In genomic region chr11:12288212-12288933, GRCh38 we compare ENCODE assay signal across 8 cellular contexts.
DNase-seq lines count a peak whose midpoint lies in the region; ATAC-seq, FAIRE-seq and TF ChIP-seq lines count a peak whose summit lies in the region.
"Had no signal": no experiment of that assay in that cellular context is flagged by ENCODE, and none has a peak within 500 bp of the region (broad histone marks: within the 10 kb centered on the region; RNA-seq: fewer than 3 reads in every experiment).

No MANE protein-coding gene starts in this region.

- in situ Hi-C loops in GM12878 (cut with MboI), result loop anchor here (25.0 kb wide), 1 partner anchor 501 kb away; no protein-coding TSS in a partner anchor

- CTCF ChIA-PET in GM10248 (lab: Yijun Ruan, JAX), result interaction anchor here (0.7 to 20.1 kb wide), 26 partner anchors 6 to 1354 kb away, joined by 3 to 578 read pairs (median 4); no protein-coding TSS in a partner anchor
- CTCF ChIA-PET in GM12878 (lab: Yijun Ruan, JAX), result interaction anchor here (0.6 to 16.7 kb wide), 21 partner anchors 9 to 1054 kb away, joined by 3 to 214 read pairs (median 4); no protein-coding TSS in a partner anchor

- TF ChIP-seq CTCF in GM10248 (IDR thresholded peaks at IDR 0.05; ENCODE audit: control extremely low read depth, extremely low read depth, low read depth, missing control alignments), result peak; percentile 88
- peak; percentile 68 to 93 (median 88) for TF ChIP-seq CTCF in GM12878 (IDR thresholded peaks at IDR 0.05 in 2 of 3, conservative IDR thresholded peaks at IDR 0.05 in 1 of 3; ENCODE audit: control insufficient read depth in 2 of 3, extremely low read depth in 1 of 3, insufficient read depth in 1 of 3, low read depth in 3 of 3, low read length in 3 of 3)
- TF ChIP-seq CTCF in hepatocyte (IDR thresholded peaks at IDR 0.05; ENCODE audit: poor library complexity), result peak; percentile 88
- TF ChIP-seq CTCF in sigmoid colon (IDR thresholded peaks at IDR 0.05), result peak; percentile 77 to 91 (median 84)

- intact Hi-C loops in GM12878 (cut with micrococcal nuclease; ENCODE audit: unreplicated experiment), result no loop called here
- intact Hi-C loops in sigmoid colon (cut with DNase I), result loop anchor here (1.0 to 5.0 kb wide), 4 partner anchors 89 to 606 kb away; partner anchors contain the start of genes PARVA and TEAD1

- H3K4me2 ChIP-seq in GM12878 (ENCODE audit: control insufficient read depth, insufficient read depth) (no peak overlapping the region), hepatocyte (no peak overlapping the region)

- H3K4me1 ChIP-seq in GM12878 (ENCODE audit: control insufficient read depth, insufficient read depth, low read length) (no peaks in the 10 kb centered on the region), hepatocyte (ENCODE audit: insufficient read depth) (peaks cover 20% of the 10 kb centered on the region), sigmoid colon (peaks cover 0 to 45% (median 39%) of the 10 kb centered on the region in 4 donors)

- no peak for TF ChIP-seq POLR2A in GM12878 (IDR thresholded peaks at IDR 0.05; ENCODE audit: low read depth, low read length)
- TF ChIP-seq POLR2A in sigmoid colon (IDR thresholded peaks at IDR 0.05), result no peak

- RAD21 ChIA-PET in GM12878 (lab: Charles Lee; ENCODE audit: unreplicated experiment), result interaction anchor here (1.1 kb wide), 2 partner anchors 43 to 600 kb away, joined by 4 read pairs; no protein-coding TSS in a partner anchor

- H3K9ac ChIP-seq in GM12878 (ENCODE audit: control insufficient read depth, insufficient read depth, low read length), result no peak overlapping the region

- H3K4me3 ChIP-seq in GM12878 (no peak overlapping the region), hepatocyte (no peak overlapping the region), sigmoid colon (no peak overlapping the region)

- peak; percentile 65 for TF ChIP-seq RAD21 in GM12878 (IDR thresholded peaks at IDR 0.05; ENCODE audit: insufficient read depth, low read depth, low read length)

- ATAC-seq in SK-N-SH treated with all-trans-retinoic acid at 6 μM for 48 hours (peak; percentile 62), GM12878 (peak; percentile 79), HG03095 (IDR thresholded peaks at IDR 0.05; ENCODE audit: unreplicated experiment) (no peak)

- H3K79me2 ChIP-seq in GM12878 (ENCODE audit: control insufficient read depth, insufficient read depth, low read length), result no peaks in the 10 kb centered on the region
- H3K79me2 ChIP-seq in hepatocyte, result no peaks in the 10 kb centered on the region

- H3K27me3 ChIP-seq in GM12878 (replicated peaks in 1 of 2; ENCODE audit: control insufficient read depth in 2 of 2, insufficient read depth in 2 of 2, low read length in 1 of 2) (no peaks in the 10 kb centered on the region), hepatocyte (no peaks in the 10 kb centered on the region), sigmoid colon (no peaks in the 10 kb centered on the region)

- POLR2A ChIA-PET in GM10248 (lab: Yijun Ruan, JAX) (no interaction called here), GM12878 (lab: Charles Lee) (no interaction called here)

- WGBS in GM12878 (ENCODE audit: insufficient coverage, insufficient replicate concordance, low lambda C conversion rate, missing lambda C conversion rate), result 23% methylated on average over 12 of the region's 12 CpGs
- 48% methylated on average over 12 of the region's 12 CpGs for WGBS in hepatocyte (ENCODE audit: low lambda C conversion rate, missing lambda C conversion rate)
- WGBS in sigmoid colon, 2 donors, result 32 to 48% methylated on average over 12 of the region's 12 CpGs

- H4K20me1 ChIP-seq in GM12878 (ENCODE audit: control insufficient read depth, insufficient read depth) (no peaks in the 10 kb centered on the region), hepatocyte (ENCODE audit: insufficient read depth, poor library complexity, severe bottlenecking) (no peaks in the 10 kb centered on the region)

- DNase-seq in GM10248 (ENCODE audit: extremely low spot score), result peak; percentile 77
- peak; percentile 91 for DNase-seq in NCI-H1092 treated with DMSO at 0.1 percent for 48 hours (lab: John Stamatoyannopoulos, UW)
- no peak for DNase-seq in GM12878 (ENCODE audit: low read depth, low spot score)
- peak; percentile 91 for DNase-seq in hepatocyte (ENCODE audit: low spot score)
- peak; percentile 94 for DNase-seq in sigmoid colon
- DNase-seq: naive B cell had no signal

- TF ChIP-seq EP300 in GM12878 (IDR thresholded peaks at IDR 0.05; ENCODE audit: borderline replicate concordance in 1 of 2, control insufficient read depth in 1 of 2, low read depth in 2 of 2, low read length in 2 of 2), result no peak
- TF ChIP-seq EP300 in sigmoid colon (IDR thresholded peaks at IDR 0.05), result no peak

- SMC1A ChIA-PET in GM12878 (lab: Charles Lee; ENCODE audit: uncharacterized antibody, unreplicated experiment), result interaction anchor here (0.6 to 2.1 kb wide), 8 partner anchors 9 to 602 kb away, joined by 3 to 8 read pairs (median 3); no protein-coding TSS in a partner anchor

- no peaks in the 10 kb centered on the region for H3K9me2 ChIP-seq in hepatocyte (replicated peaks; ENCODE audit: insufficient read depth)

- H2AFZ ChIP-seq in GM12878 (ENCODE audit: control insufficient read depth, low read depth, low read length) (no peak overlapping the region), hepatocyte (no peak overlapping the region)

- H3K36me3 ChIP-seq in GM12878 (ENCODE audit: control insufficient read depth in 2 of 2, insufficient read depth in 2 of 2, low read length in 1 of 2) (no peaks in the 10 kb centered on the region), hepatocyte (replicated peaks; ENCODE audit: insufficient read depth, low read depth) (no peaks in the 10 kb centered on the region), sigmoid colon (no peaks in the 10 kb centered on the region)

- H3K9me3 ChIP-seq in GM12878 (replicated peaks; ENCODE audit: control insufficient read depth, insufficient read depth, low read length) (no peaks in the 10 kb centered on the region), hepatocyte (ENCODE audit: low read depth) (no peaks in the 10 kb centered on the region), sigmoid colon (no peaks in the 10 kb centered on the region)

- BruUV-seq in GM12878 (replicated peaks; lab: Mats Ljungman, UMichigan), result no TSS peak

- no peak for FAIRE-seq in GM12878 (lab: Jason Lieb, UNC)

- H3K27ac ChIP-seq in GM12878 (ENCODE audit: control insufficient read depth, insufficient read depth), result no peak overlapping the region
- H3K27ac ChIP-seq in hepatocyte, result peak overlapping the region; percentile 81
- H3K27ac ChIP-seq in sigmoid colon, result peak overlapping the region; percentile 88 to 99 (median 92)

TF ChIP-seq in SK-N-SH treated with all-trans-retinoic acid at 6 μM for 48 hours, 23 proteins besides CTCF, POLR2A, EP300 and RAD21 (continues in another document):
- TF ChIP-seq TOX (CRISPR knock-in tag; IDR thresholded peaks at IDR 0.05; ENCODE audit: borderline replicate concordance), result no peak
- no peak for TF ChIP-seq PATZ1 (CRISPR knock-in tag; IDR thresholded peaks at IDR 0.05; ENCODE audit: borderline replicate concordance)

TF ChIP-seq in GM12878, 131 proteins besides CTCF, POLR2A, EP300 and RAD21:
- no peak for TF ChIP-seq CEBPZ (IDR thresholded peaks at IDR 0.05; ENCODE audit: low read depth, low read length)
- no peak for TF ChIP-seq SREBF2 (IDR thresholded peaks at IDR 0.05; ENCODE audit: low read length)
